Comparison of ENCODE assay signal across 9 cellular contexts in genomic region chr16:81497690-81498089, GRCh38. TPM values are rescaled to one million over a fixed set of nuclear protein-coding genes. Genes with fewer than 3 reads are reported as not detected.
DNase-seq lines count a peak whose midpoint lies in the region; ATAC-seq and TF ChIP-seq lines count a peak whose summit lies in the region.
"Had no signal": no experiment of that assay in that cellular context is flagged by ENCODE, and none has a peak within 500 bp of the region (broad histone marks: within the 10 kb centered on the region; RNA-seq: fewer than 3 reads in every experiment).

No MANE protein-coding gene starts in this region.

- in situ Hi-C loops in GM13977 (cut with MboI; ENCODE audit: low pct_unique_long_range_greater_than_20kb, low sequenced_read_pairs, unreplicated experiment) = no loop called here

- H3K4me3 ChIP-seq in neural progenitor cell = no peak overlapping the region

- no peak overlapping the region for H2AFZ ChIP-seq in neural progenitor cell (replicated peaks)

- H3K4me1 Mint-ChIP-seq in activated T-helper 17 cell treated with anti-CD3 and anti-CD28 coated beads, Interleukin-2, amount 50 U/mL, for 72 hours = peaks cover 24% of the 10 kb centered on the region
- H3K4me1 Mint-ChIP-seq in neural progenitor cell = peaks cover 47% of the 10 kb centered on the region

- H3K9ac ChIP-seq in neural progenitor cell = no peak overlapping the region

- peak; percentile 51 for ATAC-seq in HG02678 (IDR thresholded peaks at IDR 0.05; ENCODE audit: unreplicated experiment)
- ATAC-seq in activated T-helper 17 cell treated with anti-CD3 and anti-CD28 coated beads, Interleukin-2, amount 50 U/mL, for 72 hours (replicated peaks) = no peak

- H3K27me3 Mint-ChIP-seq in activated T-helper 17 cell treated with anti-CD3 and anti-CD28 coated beads, Interleukin-2, amount 50 U/mL, for 72 hours = no peaks in the 10 kb centered on the region
- H3K27me3 Mint-ChIP-seq in neural progenitor cell (ENCODE audit: insufficient read depth, low read depth) = peaks cover 8% of the 10 kb centered on the region
- H3K27me3 Mint-ChIP-seq: T-cell had no signal

- H3K4me3 Mint-ChIP-seq in activated T-helper 17 cell treated with anti-CD3 and anti-CD28 coated beads, Interleukin-2, amount 50 U/mL, for 72 hours = peak overlapping the region; percentile 19
- H3K4me3 Mint-ChIP-seq in neural progenitor cell = no peak overlapping the region

- H3K9me3 ChIP-seq in neural progenitor cell (ENCODE audit: low read depth) = no peaks in the 10 kb centered on the region

- no peak overlapping the region for H3K27ac Mint-ChIP-seq in activated T-helper 17 cell treated with anti-CD3 and anti-CD28 coated beads, Interleukin-2, amount 50 U/mL, for 72 hours
- H3K27ac Mint-ChIP-seq in neural progenitor cell = peak overlapping the region; percentile 44
- H3K27ac Mint-ChIP-seq: T-cell had no signal

- no peaks in the 10 kb centered on the region for H3K9me3 Mint-ChIP-seq in activated T-helper 17 cell treated with anti-CD3 and anti-CD28 coated beads, Interleukin-2, amount 50 U/mL, for 72 hours
- H3K9me3 Mint-ChIP-seq in neural progenitor cell = no peaks in the 10 kb centered on the region
- H3K9me3 Mint-ChIP-seq: T-cell had no signal

- peaks cover 5% of the 10 kb centered on the region for H3K4me1 ChIP-seq in neural progenitor cell

- H3K79me2 ChIP-seq in neural progenitor cell (ENCODE audit: low read depth) = peaks cover 65% of the 10 kb centered on the region

- no peaks in the 10 kb centered on the region for H3K36me3 Mint-ChIP-seq in activated T-helper 17 cell treated with anti-CD3 and anti-CD28 coated beads, Interleukin-2, amount 50 U/mL, for 72 hours (ENCODE audit: low read depth)
- no peaks in the 10 kb centered on the region for H3K36me3 Mint-ChIP-seq in neural progenitor cell

- no peak overlapping the region for H3K4me2 ChIP-seq in neural progenitor cell

- peaks cover 77% of the 10 kb centered on the region for H4K20me1 ChIP-seq in neural progenitor cell (ENCODE audit: low read depth)

- no peaks in the 10 kb centered on the region for H3K36me3 ChIP-seq in neural progenitor cell
- H3K36me3 ChIP-seq: brain microvascular endothelial cell had no signal

- no peak overlapping the region for H3K27ac ChIP-seq in neural progenitor cell
- H3K27ac ChIP-seq: brain microvascular endothelial cell had no signal

- H3F3A ChIP-seq in neural progenitor cell (ENCODE audit: low read depth) = peaks cover under 1% of the 10 kb centered on the region

- DNase-seq in GM13977 (ENCODE audit: low spot score) (peak; percentile 58), neural progenitor cell (ENCODE audit: low spot score) (no peak), NCI-H82 treated with DMSO at 0.1 percent for 48 hours (lab: John Stamatoyannopoulos, UW; ENCODE audit: unreplicated experiment) (no peak), KG1 (lab: John Stamatoyannopoulos, UW) (no peak)
- DNase-seq in stimulated activated naive CD4-positive, alpha-beta T cell treated with Interleukin-2 at 50 U/mL for 16 hours (lab: John Stamatoyannopoulos, UW) = no peak
- DNase-seq: brain microvascular endothelial cell had no signal

- TF ChIP-seq CTCF in GM13977 (IDR thresholded peaks at IDR 0.05; ENCODE audit: extremely low read depth, insufficient read depth, missing control alignments) (peak; percentile 40), neural progenitor cell (IDR thresholded peaks at IDR 0.05) (peak; percentile 22)

- H3K27me3 ChIP-seq in neural progenitor cell = no peaks in the 10 kb centered on the region
- H3K27me3 ChIP-seq: brain microvascular endothelial cell had no signal

RNA-seq across cellular contexts. Expression of gene CMIP, which starts 53.1 kb away (rescaled TPM):
- 10 to 100 TPM; 28.5 to 57.5 TPM for total RNA-seq in activated T-helper 17 cell treated with anti-CD3 and anti-CD28 coated beads, Interleukin-2, amount 50 U/mL, for 72 hours
- 6.6 and 12.5 TPM in 2 replicates for total RNA-seq in neural progenitor cell (ENCODE audit: low replicate concordance)
